In genomic region chr1:47124834-47125233, GRCh38 we compare ENCODE assay signal across 17 cellular contexts. TPM values are rescaled to one million over a fixed set of nuclear protein-coding genes. Genes with fewer than 3 reads are reported as not detected.
"Had no signal": no experiment of that assay in that cellular context is flagged by ENCODE, and none has a peak within 500 bp of the region (broad histone marks: within the 10 kb centered on the region; RNA-seq: fewer than 3 reads in every experiment).

No MANE protein-coding gene starts in this region.

RNA-seq across cellular contexts. Expression of gene CYP4A22, which starts 12.4 kb away (rescaled TPM):
- total RNA-seq: activated naive CD4-positive, alpha-beta T cell treated with anti-CD3 and anti-CD28 coated beads for 36 hours; activated naive CD4-positive, alpha-beta T cell treated with anti-CD3 and anti-CD28 coated beads, Interleukin-2, amount 50 U/mL, for 72 hours; activated naive CD8-positive, alpha-beta T cell treated with anti-CD3 and anti-CD28 coated beads for 36 hours; activated naive CD8-positive, alpha-beta T cell treated with anti-CD3 and anti-CD28 coated beads, Interleukin-2, amount 10 ng/mL, durations not matched to agents 7 days and 5 days; activated T-cell treated with anti-CD3 and anti-CD28 coated beads, Interleukin-2, amount 50 U/mL, for 4 hours; activated T-cell treated with anti-CD3 and anti-CD28 coated beads, Interleukin-2, amount 50 U/mL, for 72 hours; activated T-helper 1 cell treated with anti-CD3 and anti-CD28 coated beads, Interleukin-12 subunit alpha, Interleukin-12 subunit beta, Interleukin-2, Interleukin-4 antibody, amounts not matched to agents 30 ng/mL and 10 ng/mL and 1 ng/mL, durations not matched to agents 14 hours and 24 hours and 36 hours; activated T-helper 17 cell treated with anti-CD3 and anti-CD28 coated beads, Interleukin-2, amount 50 U/mL, for 72 hours; activated T-helper 2 cell treated with anti-CD3 and anti-CD28 coated beads, Interferon-gamma antibody, Interleukin-2, Interleukin-4, amounts not matched to agents 10 μg/mL and 5 μg/mL and 100 μg/mL, durations not matched to agents 14 hours and 24 hours and 36 hours; adrenal gland; ascending aorta; astrocyte; body of pancreas; bronchial epithelial cell; cardiac muscle cell; cardiac septum; chondrocyte had no signal
- polyA plus RNA-seq: adrenal gland, cardiac muscle cell had no signal

RNA-seq across cellular contexts. Expression of gene CYP4Z1, which starts 57.8 kb away (rescaled TPM):
- total RNA-seq: activated naive CD4-positive, alpha-beta T cell treated with anti-CD3 and anti-CD28 coated beads for 36 hours; activated naive CD4-positive, alpha-beta T cell treated with anti-CD3 and anti-CD28 coated beads, Interleukin-2, amount 50 U/mL, for 72 hours; activated naive CD8-positive, alpha-beta T cell treated with anti-CD3 and anti-CD28 coated beads for 36 hours; activated naive CD8-positive, alpha-beta T cell treated with anti-CD3 and anti-CD28 coated beads, Interleukin-2, amount 10 ng/mL, durations not matched to agents 7 days and 5 days; activated T-cell treated with anti-CD3 and anti-CD28 coated beads, Interleukin-2, amount 50 U/mL, for 4 hours; activated T-cell treated with anti-CD3 and anti-CD28 coated beads, Interleukin-2, amount 50 U/mL, for 72 hours; activated T-helper 1 cell treated with anti-CD3 and anti-CD28 coated beads, Interleukin-12 subunit alpha, Interleukin-12 subunit beta, Interleukin-2, Interleukin-4 antibody, amounts not matched to agents 30 ng/mL and 10 ng/mL and 1 ng/mL, durations not matched to agents 14 hours and 24 hours and 36 hours; activated T-helper 17 cell treated with anti-CD3 and anti-CD28 coated beads, Interleukin-2, amount 50 U/mL, for 72 hours; activated T-helper 2 cell treated with anti-CD3 and anti-CD28 coated beads, Interferon-gamma antibody, Interleukin-2, Interleukin-4, amounts not matched to agents 10 μg/mL and 5 μg/mL and 100 μg/mL, durations not matched to agents 14 hours and 24 hours and 36 hours; astrocyte; bronchial epithelial cell; cardiac muscle cell; cardiac septum; chondrocyte had no signal
- polyA plus RNA-seq: cardiac muscle cell had no signal
